9 cellular contexts compared by ENCODE assay signal in the genomic region with DNA sequence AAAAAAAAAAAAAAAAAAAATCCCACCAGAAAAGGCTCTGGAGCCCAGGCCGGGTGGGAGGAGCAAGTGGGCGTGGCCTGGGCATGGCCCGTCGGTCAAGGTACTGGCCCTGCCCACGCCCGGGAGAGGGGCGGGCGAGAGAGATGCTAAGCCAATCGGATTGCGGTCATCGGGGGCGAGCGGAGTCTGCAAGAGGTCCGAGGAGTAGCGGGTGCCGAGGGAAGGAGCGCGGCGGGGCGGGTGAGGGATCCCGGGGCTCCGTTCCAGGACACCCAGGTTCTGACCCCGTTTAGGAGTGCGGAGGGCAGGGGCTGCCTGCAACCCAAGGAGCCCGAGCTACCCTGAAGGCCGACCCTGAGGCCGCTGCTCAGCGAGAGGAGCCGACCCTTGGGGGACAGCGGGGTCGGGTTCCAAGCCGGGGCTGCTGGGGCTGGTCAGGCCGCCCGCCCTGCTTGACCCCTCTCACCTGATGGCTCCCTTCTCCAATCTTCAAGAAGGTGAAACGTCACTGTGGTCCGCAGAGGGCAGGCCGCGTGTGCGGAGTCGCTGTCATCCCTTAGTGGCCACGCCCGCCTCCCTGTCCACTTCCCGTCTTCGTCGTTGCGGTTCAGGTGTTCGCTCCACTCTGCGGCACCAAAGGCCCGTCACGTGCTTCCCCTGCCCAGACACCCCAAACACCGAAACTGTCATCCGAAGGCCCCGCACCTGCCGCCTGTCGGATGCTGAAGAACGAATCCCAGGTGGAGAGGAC. TPM values are rescaled to one million over a fixed set of nuclear protein-coding genes. Genes with fewer than 3 reads are reported as not detected.
DNase-seq lines count a peak whose midpoint lies in the region; ATAC-seq and TF ChIP-seq lines count a peak whose summit lies in the region.
"Had no signal": no experiment of that assay in that cellular context is flagged by ENCODE, and none has a peak within 500 bp of the region (broad histone marks: within the 10 kb centered on the region; RNA-seq: fewer than 3 reads in every experiment).

No MANE protein-coding gene starts in this region.

- TF ChIP-seq CTCF in BE2C (IDR thresholded peaks at IDR 0.05; ENCODE audit: low read depth, low read length) (no peak), HCT116 (IDR thresholded peaks at IDR 0.05 in 2 of 3, conservative IDR thresholded peaks at IDR 0.05 in 1 of 3; ENCODE audit: borderline replicate concordance in 1 of 3, insufficient read depth in 1 of 3, low read depth in 2 of 3, low read length in 2 of 3) (no peak), OCI-LY3 (IDR thresholded peaks at IDR 0.05; ENCODE audit: low read depth, low read length) (no peak)

- H3K36me3 ChIP-seq in BE2C (no peaks in the 10 kb centered on the region), HCT116 (ENCODE audit: control insufficient read depth in 1 of 2, insufficient read depth in 2 of 2, low read length in 2 of 2) (no peaks in the 10 kb centered on the region), OCI-LY3 (replicated peaks; ENCODE audit: low read depth, low read length) (no peaks in the 10 kb centered on the region), neuron (ENCODE audit: insufficient read depth, low read length) (no peaks in the 10 kb centered on the region)
- H3K36me3 ChIP-seq: HAP-1 had no signal

- no peak overlapping the region for H2AFZ ChIP-seq in HCT116 (ENCODE audit: low read depth, low read length, poor library complexity, severe bottlenecking)
- H2AFZ ChIP-seq in OCI-LY3 (ENCODE audit: low read depth, low read length): peak overlapping the region; percentile 55
- H2AFZ ChIP-seq in neuron (ENCODE audit: low read depth, low read length): peak overlapping the region; percentile 98

- BruUV-seq in HCT116 (replicated peaks; lab: Mats Ljungman, UMichigan): no TSS peak

- CTCF ChIA-PET in HCT116 (lab: Charles Lee): no interaction called here

- H4K20me1 ChIP-seq in HCT116 (ENCODE audit: insufficient read depth): no peaks in the 10 kb centered on the region
- H4K20me1 ChIP-seq in OCI-LY3 (ENCODE audit: insufficient read depth, low read length): no peaks in the 10 kb centered on the region

- H3K9ac ChIP-seq in HCT116 (ENCODE audit: low read length): peak overlapping the region; percentile 21; the same call in 1 of the 2 replicates
- peak overlapping the region; percentile 46 for H3K9ac ChIP-seq in OCI-LY3 (ENCODE audit: low read length)

- no peaks in the 10 kb centered on the region for H3K36me3 Mint-ChIP-seq in stimulated activated naive CD8-positive, alpha-beta T cell treated with anti-CD3 and anti-CD28 coated beads, Interleukin-15, Interleukin-2, amounts not matched to agents 100 ng/mL and 50 ng/mL, for 24 hours (ENCODE audit: low read depth)

- peak; percentile 99 for DNase-seq in BE2C
- peak; percentile 56 for DNase-seq in HCT116 (ENCODE audit: low read depth, low spot score)
- peak; percentile 82 for DNase-seq in activated effector memory CD4-positive, alpha-beta T cell treated with Interleukin-2 at 50 U/mL for 16 hours
- peak; percentile 76 for DNase-seq in foreskin melanocyte
- DNase-seq in NCI-H2171 (lab: John Stamatoyannopoulos, UW): no peak

- ATAC-seq in HCT116: peak; percentile 97

- H3K4me2 ChIP-seq in HCT116 (ENCODE audit: low read length) (peak overlapping the region; percentile 80), OCI-LY3 (ENCODE audit: low read length) (peak overlapping the region; percentile 69)

- H3K9me3 Mint-ChIP-seq in stimulated activated naive CD8-positive, alpha-beta T cell treated with anti-CD3 and anti-CD28 coated beads, Interleukin-15, Interleukin-2, amounts not matched to agents 100 ng/mL and 50 ng/mL, for 24 hours: no peaks in the 10 kb centered on the region

- intact Hi-C loops in HCT116 (cut with micrococcal nuclease): no loop called here

- H3K4me3 Mint-ChIP-seq in stimulated activated naive CD8-positive, alpha-beta T cell treated with anti-CD3 and anti-CD28 coated beads, Interleukin-15, Interleukin-2, amounts not matched to agents 100 ng/mL and 50 ng/mL, for 24 hours: peak overlapping the region; percentile 79

- POLR2A ChIA-PET in HCT116 (lab: Charles Lee): no interaction called here

- RAD21 ChIA-PET in HCT116 (lab: Charles Lee; ENCODE audit: low non-redundant PET in 1 of 2, low total read pairs in 2 of 2, uncharacterized antibody in 2 of 2, unreplicated experiment in 2 of 2): no interaction called here

- H3K9me3 ChIP-seq in BE2C: no peaks in the 10 kb centered on the region
- H3K9me3 ChIP-seq in HCT116 (ENCODE audit: control insufficient read depth in 1 of 2, insufficient read depth in 1 of 2, low read depth in 1 of 2, low read length in 2 of 2): no peaks in the 10 kb centered on the region
- H3K9me3 ChIP-seq in OCI-LY3 (ENCODE audit: insufficient read depth, low read length): no peaks in the 10 kb centered on the region
- no peaks in the 10 kb centered on the region for H3K9me3 ChIP-seq in neuron (ENCODE audit: low read length)
- H3K9me3 ChIP-seq: HAP-1 had no signal

- no peaks in the 10 kb centered on the region for H3K9me2 ChIP-seq in HCT116 (ENCODE audit: insufficient read depth)

- TF ChIP-seq POLR2A in HCT116 (IDR thresholded peaks at IDR 0.05; ENCODE audit: borderline replicate concordance, extremely low read depth, insufficient read depth, insufficient read length): no peak

- H3K27me3 ChIP-seq in BE2C: no peaks in the 10 kb centered on the region
- H3K27me3 ChIP-seq in HCT116 (ENCODE audit: insufficient read depth, low read length): no peaks in the 10 kb centered on the region
- no peaks in the 10 kb centered on the region for H3K27me3 ChIP-seq in OCI-LY3 (ENCODE audit: low read depth, low read length)
- peaks cover 13% of the 10 kb centered on the region for H3K27me3 ChIP-seq in neuron (ENCODE audit: insufficient read depth, low read length)

- TF ChIP-seq RAD21 in HCT116 (IDR thresholded peaks at IDR 0.05; ENCODE audit: low read depth): no peak

- no peaks in the 10 kb centered on the region for H3K4me1 ChIP-seq in BE2C
- H3K4me1 ChIP-seq in HCT116 (ENCODE audit: control insufficient read depth in 1 of 2, insufficient read depth in 2 of 2, low read length in 2 of 2): peaks cover 0 to 23% of the 10 kb centered on the region in 2 experiments; a peak in 2 of 4 replicates
- H3K4me1 ChIP-seq in OCI-LY3 (ENCODE audit: low read length): peaks cover 7% of the 10 kb centered on the region; the same call in 1 of the 2 replicates
- H3K4me1 ChIP-seq in neuron (ENCODE audit: insufficient read depth, low read length): peaks cover 6% of the 10 kb centered on the region
- H3K4me1 ChIP-seq: HAP-1 had no signal

- H3K27me3 Mint-ChIP-seq in stimulated activated naive CD8-positive, alpha-beta T cell treated with anti-CD3 and anti-CD28 coated beads, Interleukin-15, Interleukin-2, amounts not matched to agents 100 ng/mL and 50 ng/mL, for 24 hours: no peaks in the 10 kb centered on the region

- H3K79me2 ChIP-seq in HCT116 (ENCODE audit: insufficient read depth, low read length) (no peaks in the 10 kb centered on the region), OCI-LY3 (ENCODE audit: low read length) (no peaks in the 10 kb centered on the region)

- no peak overlapping the region; the same call in 1 of the 2 replicates for H3K27ac ChIP-seq in HCT116 (ENCODE audit: low read depth, low read length)
- no peak overlapping the region for H3K27ac ChIP-seq in OCI-LY3 (ENCODE audit: low read length)

- H3K27ac Mint-ChIP-seq in stimulated activated naive CD8-positive, alpha-beta T cell treated with anti-CD3 and anti-CD28 coated beads, Interleukin-15, Interleukin-2, amounts not matched to agents 100 ng/mL and 50 ng/mL, for 24 hours: peak overlapping the region; percentile 77

- peak overlapping the region; percentile 74 for H3K4me3 ChIP-seq in BE2C (ENCODE audit: low read depth, low read length)
- peak overlapping the region; percentile 46 to 59 for H3K4me3 ChIP-seq in HCT116 (replicated peaks in 1 of 2; ENCODE audit: low read depth in 1 of 2, low read length in 2 of 2)
- peak overlapping the region; percentile 73 for H3K4me3 ChIP-seq in OCI-LY3 (ENCODE audit: low read length)
- H3K4me3 ChIP-seq in neuron (ENCODE audit: low read length): peak overlapping the region; percentile 52
- H3K4me3 ChIP-seq: HAP-1 had no signal

- H3K4me1 Mint-ChIP-seq in stimulated activated naive CD8-positive, alpha-beta T cell treated with anti-CD3 and anti-CD28 coated beads, Interleukin-15, Interleukin-2, amounts not matched to agents 100 ng/mL and 50 ng/mL, for 24 hours (ENCODE audit: low read depth): peaks cover 12% of the 10 kb centered on the region

TF ChIP-seq in HCT116, 20 proteins besides CTCF, POLR2A, EP300 and RAD21:
- TF ChIP-seq, protein P1, sequence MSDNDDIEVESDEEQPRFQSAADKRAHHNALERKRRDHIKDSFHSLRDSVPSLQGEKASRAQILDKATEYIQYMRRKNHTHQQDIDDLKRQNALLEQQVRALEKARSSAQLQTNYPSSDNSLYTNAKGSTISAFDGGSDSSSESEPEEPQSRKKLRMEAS (IDR thresholded peaks at IDR 0.05): peak; percentile 47; the same call in 1 of the 2 replicates
- TF ChIP-seq, protein P2, sequence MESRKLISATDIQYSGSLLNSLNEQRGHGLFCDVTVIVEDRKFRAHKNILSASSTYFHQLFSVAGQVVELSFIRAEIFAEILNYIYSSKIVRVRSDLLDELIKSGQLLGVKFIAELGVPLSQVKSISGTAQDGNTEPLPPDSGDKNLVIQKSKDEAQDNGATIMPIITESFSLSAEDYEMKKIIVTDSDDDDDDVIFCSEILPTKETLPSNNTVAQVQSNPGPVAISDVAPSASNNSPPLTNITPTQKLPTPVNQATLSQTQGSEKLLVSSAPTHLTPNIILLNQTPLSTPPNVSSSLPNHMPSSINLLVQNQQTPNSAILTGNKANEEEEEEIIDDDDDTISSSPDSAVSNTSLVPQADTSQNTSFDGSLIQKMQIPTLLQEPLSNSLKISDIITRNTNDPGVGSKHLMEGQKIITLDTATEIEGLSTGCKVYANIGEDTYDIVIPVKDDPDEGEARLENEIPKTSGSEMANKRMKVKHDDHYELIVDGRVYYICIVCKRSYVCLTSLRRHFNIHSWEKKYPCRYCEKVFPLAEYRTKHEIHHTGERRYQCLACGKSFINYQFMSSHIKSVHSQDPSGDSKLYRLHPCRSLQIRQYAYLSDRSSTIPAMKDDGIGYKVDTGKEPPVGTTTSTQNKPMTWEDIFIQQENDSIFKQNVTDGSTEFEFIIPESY (IDR thresholded peaks at IDR 0.05; ENCODE audit: extremely low read depth, insufficient replicate concordance, low read length): no peak

RNA-seq across cellular contexts. Expression of a gene that starts 11.1 kb away (rescaled TPM):
- 53.2 TPM for polyA plus RNA-seq in BE2C (2012; ENCODE audit: insufficient read depth, insufficient read length, low read depth)
- total RNA-seq in HCT116 (2021; ENCODE audit: unreplicated experiment): 25.4 TPM
- polyA plus RNA-seq in HCT116 (2012): 16.6 and 17.3 TPM in 2 replicates

RNA-seq across cellular contexts. Expression of a gene that starts 38.6 kb away (rescaled TPM):
- polyA plus RNA-seq in BE2C (2012; ENCODE audit: insufficient read depth, insufficient read length, low read depth): 42.1 TPM
- 20.7 TPM for total RNA-seq in HCT116 (2021; ENCODE audit: unreplicated experiment)
- polyA plus RNA-seq in HCT116 (2012): 31.1 and 42.6 TPM in 2 replicates
